Comparison of ENCODE assay signal across 18 cellular contexts in genomic region chr20:44117296-44118184, GRCh38.
DNase-seq lines count a peak whose midpoint lies in the region; ATAC-seq and TF ChIP-seq lines count a peak whose summit lies in the region.
"Had no signal": no experiment of that assay in that cellular context is flagged by ENCODE, and none has a peak within 500 bp of the region (broad histone marks: within the 10 kb centered on the region; RNA-seq: fewer than 3 reads in every experiment).

No MANE protein-coding gene starts in this region.

- H3K9me3 ChIP-seq in heart left ventricle = no peaks in the 10 kb centered on the region
- H3K9me3 ChIP-seq in right cardiac atrium (ENCODE audit: control insufficient read depth, low read length) = no peaks in the 10 kb centered on the region
- H3K9me3 ChIP-seq: A549, neutrophil, suprapubic skin, vagina had no signal

- 62 to 77% (median 76%) methylated on average over 8 of the region's 8 CpGs for WGBS in heart left ventricle, 4 donors
- WGBS in right cardiac atrium = 76% methylated on average over 8 of the region's 8 CpGs

- no peak overlapping the region for H3K4me3 Mint-ChIP-seq in neural crest cell
- H3K4me3 Mint-ChIP-seq in type B pancreatic cell = no peak overlapping the region
- H3K4me3 Mint-ChIP-seq: activated naive CD8-positive, alpha-beta T cell treated with anti-CD3 and anti-CD28 coated beads, Interleukin-2, amount 50 U/mL, for 24 hours; B cell; stimulated activated effector memory CD8-positive, alpha-beta T cell treated with anti-CD3 and anti-CD28 coated beads, Interleukin-12 subunit alpha, Interleukin-12 subunit beta, amount 100 ng/mL, for 72 hours had no signal

- H3K4me1 Mint-ChIP-seq in neural crest cell (no peaks in the 10 kb centered on the region), type B pancreatic cell (ENCODE audit: unreplicated experiment) (peaks cover 4% of the 10 kb centered on the region)
- H3K4me1 Mint-ChIP-seq: stimulated activated effector memory CD8-positive, alpha-beta T cell treated with anti-CD3 and anti-CD28 coated beads, Interleukin-12 subunit alpha, Interleukin-12 subunit beta, amount 100 ng/mL, for 72 hours had no signal

- H3K4me3 ChIP-seq in heart left ventricle = no peak overlapping the region
- no peak overlapping the region for H3K4me3 ChIP-seq in right cardiac atrium (ENCODE audit: low read length)
- no peak overlapping the region for H3K4me3 ChIP-seq in coronary artery
- H3K4me3 ChIP-seq: A549, lung, smooth muscle cell, suprapubic skin, vagina had no signal

- ATAC-seq in heart left ventricle (no peak), right cardiac atrium (no peak), HG02588 (IDR thresholded peaks at IDR 0.05; ENCODE audit: unreplicated experiment) (no peak), HG02981 (IDR thresholded peaks at IDR 0.05; ENCODE audit: unreplicated experiment) (no peak)

- TF ChIP-seq CTCF in heart left ventricle (IDR thresholded peaks at IDR 0.05) = no peak
- TF ChIP-seq CTCF in coronary artery (IDR thresholded peaks at IDR 0.05) = no peak
- no peak for TF ChIP-seq CTCF in neural crest cell (conservative IDR thresholded peaks at IDR 0.05)
- TF ChIP-seq CTCF in type B pancreatic cell (conservative IDR thresholded peaks at IDR 0.05) = no peak

- H3K4me1 ChIP-seq in heart left ventricle (peaks cover 0 to 72% (median 9%) of the 10 kb centered on the region in 12 donors), right cardiac atrium (ENCODE audit: control insufficient read depth, insufficient read depth, low read length) (peaks cover 2% of the 10 kb centered on the region)
- H3K4me1 ChIP-seq: A549 had no signal

- H3K36me3 Mint-ChIP-seq in neural crest cell (ENCODE audit: low read depth) = no peaks in the 10 kb centered on the region
- no peaks in the 10 kb centered on the region for H3K36me3 Mint-ChIP-seq in type B pancreatic cell
- H3K36me3 Mint-ChIP-seq: stimulated activated effector memory CD8-positive, alpha-beta T cell treated with anti-CD3 and anti-CD28 coated beads, Interleukin-12 subunit alpha, Interleukin-12 subunit beta, amount 100 ng/mL, for 72 hours had no signal

- TF ChIP-seq POLR2A in heart left ventricle (IDR thresholded peaks at IDR 0.05) = no peak

- H3K27me3 ChIP-seq in heart left ventricle (peaks cover 0 to 17% (median 0%) of the 10 kb centered on the region in 9 donors), right cardiac atrium (ENCODE audit: control insufficient read depth, insufficient read depth) (no peaks in the 10 kb centered on the region)
- H3K27me3 ChIP-seq: vagina had no signal

- no peak for DNase-seq in heart left ventricle
- no peak for DNase-seq in right cardiac atrium
- peak; percentile 28 for DNase-seq in coronary artery (ENCODE audit: low spot score)
- no peak for DNase-seq in neural crest cell (ENCODE audit: low read depth, low spot score)
- no peak for DNase-seq in type B pancreatic cell (ENCODE audit: extremely low spot score, unreplicated experiment)
- DNase-seq in superior temporal gyrus (ENCODE audit: extremely low spot score) = no peak
- DNase-seq: DMS79 had no signal

- H3K27ac ChIP-seq in heart left ventricle (peak overlapping the region in 9 of 12 donors; percentile 12 to 75 (median 53)), right cardiac atrium (ENCODE audit: low read length) (no peak overlapping the region), coronary artery (peak overlapping the region in 1 of 2 donors; percentile 48)
- H3K27ac ChIP-seq: neutrophil, suprapubic skin, vagina had no signal

- peaks cover 2% of the 10 kb centered on the region for H3K27me3 Mint-ChIP-seq in neural crest cell (ENCODE audit: low read depth)
- H3K27me3 Mint-ChIP-seq in type B pancreatic cell = peaks cover 8% of the 10 kb centered on the region

- peak overlapping the region; percentile 58 for H3K27ac Mint-ChIP-seq in neural crest cell (ENCODE audit: unreplicated experiment)
- H3K27ac Mint-ChIP-seq in type B pancreatic cell = peak overlapping the region; percentile 22
- H3K27ac Mint-ChIP-seq: activated naive CD8-positive, alpha-beta T cell treated with anti-CD3 and anti-CD28 coated beads, Interleukin-2, amount 50 U/mL, for 24 hours; B cell; stimulated activated effector memory CD8-positive, alpha-beta T cell treated with anti-CD3 and anti-CD28 coated beads, Interleukin-12 subunit alpha, Interleukin-12 subunit beta, amount 100 ng/mL, for 72 hours had no signal

- H3K36me3 ChIP-seq in heart left ventricle = peaks cover 0 to 19% (median 0%) of the 10 kb centered on the region in 9 donors
- H3K36me3 ChIP-seq: neutrophil, suprapubic skin, vagina had no signal

- intact Hi-C loops in heart left ventricle (cut with DNase I) (loop anchor here (1.0 to 10.0 kb wide), 8 partner anchors 69 to 197 kb away; partner anchors contain the start of genes FITM2 (in 6 of the 10) and JPH2 (in 1 of the 10)), right cardiac atrium (cut with DNase I) (loop anchor here in 3 of 4 donors (2.0 to 5.0 kb wide), 2 partner anchors 70 to 71 kb away; partner anchors contain the start of gene JPH2 (in 2 of the 3))

- H3K9me3 Mint-ChIP-seq in neural crest cell (no peaks in the 10 kb centered on the region), type B pancreatic cell (no peaks in the 10 kb centered on the region)
- H3K9me3 Mint-ChIP-seq: activated naive CD8-positive, alpha-beta T cell treated with anti-CD3 and anti-CD28 coated beads, Interleukin-2, amount 50 U/mL, for 24 hours; stimulated activated effector memory CD8-positive, alpha-beta T cell treated with anti-CD3 and anti-CD28 coated beads, Interleukin-12 subunit alpha, Interleukin-12 subunit beta, amount 100 ng/mL, for 72 hours had no signal
